ENCODE assay signal across 23 cellular contexts in genomic region chr4:47639531-47639930, GRCh38.
DNase-seq lines count a peak whose midpoint lies in the region; ATAC-seq and TF ChIP-seq lines count a peak whose summit lies in the region.
"Had no signal": no experiment of that assay in that cellular context is flagged by ENCODE, and none has a peak within 500 bp of the region (broad histone marks: within the 10 kb centered on the region; RNA-seq: fewer than 3 reads in every experiment).

No MANE protein-coding gene starts in this region.

- H3K27me3 Mint-ChIP-seq in mesothelial cell of epicardium (ENCODE audit: low read depth), result no peaks in the 10 kb centered on the region

- H3K4me1 ChIP-seq in foreskin keratinocyte, result peaks cover 8% of the 10 kb centered on the region
- H3K4me1 ChIP-seq: left ventricle myocardium inferior, upper lobe of left lung had no signal

- H3K4me1 Mint-ChIP-seq in mesothelial cell of epicardium, result peaks cover 23% of the 10 kb centered on the region
- H3K4me1 Mint-ChIP-seq: activated B cell treated with CpG ODN at 0.5 μM for 24 hours; activated CD4-positive, alpha-beta memory T cell treated with anti-CD3 and anti-CD28 coated beads, Interleukin-2, amount 10 ng/mL, durations not matched to agents 7 days and 5 days; CD8-positive, alpha-beta memory T cell had no signal

- peaks cover 10% of the 10 kb centered on the region for H3K36me3 Mint-ChIP-seq in mesothelial cell of epicardium

- DNase-seq in ELR (ENCODE audit: low read depth) (peak; percentile 71), RPMI7951 (ENCODE audit: low read depth) (peak; percentile 87), foreskin keratinocyte (peak; percentile 14 to 36), nucleus accumbens (lab: John Stamatoyannopoulos, UW) (no peak), NCI-H510A treated with DMSO at 0.1 percent for 48 hours (lab: John Stamatoyannopoulos, UW) (no peak), mesothelial cell of epicardium (ENCODE audit: low spot score in 2 of 2, unreplicated experiment in 2 of 2) (no peak), 8988T (no peak)
- DNase-seq: activated B cell treated with CpG ODN at 0.5 μM for 24 hours; activated CD4-positive, alpha-beta memory T cell treated with anti-CD3 and anti-CD28 coated beads, Interleukin-2, amount 10 ng/mL, durations not matched to agents 7 days and 5 days; activated naive CD4-positive, alpha-beta T cell treated with Interleukin-2 at 50 U/mL for 16 hours; CD8-positive, alpha-beta memory T cell; cerebellar nuclear complex; DND-41; effector memory CD4-positive, alpha-beta T cell; head of caudate nucleus; left ventricle myocardium inferior; NCI-H1105; NCI-H2081; NCI-H446 treated with DMSO at 0.1 percent for 48 hours; upper lobe of left lung had no signal

- no peak overlapping the region for H3K4me3 Mint-ChIP-seq in mesothelial cell of epicardium
- H3K4me3 Mint-ChIP-seq: activated B cell treated with CpG ODN at 0.5 μM for 24 hours; activated CD4-positive, alpha-beta memory T cell treated with anti-CD3 and anti-CD28 coated beads, Interleukin-2, amount 10 ng/mL, durations not matched to agents 7 days and 5 days; CD8-positive, alpha-beta memory T cell had no signal

- ATAC-seq in HG03565 (IDR thresholded peaks at IDR 0.05; ENCODE audit: unreplicated experiment) (peak; percentile 60), foreskin keratinocyte (peak; percentile 58)
- ATAC-seq: K562, Panc1 had no signal

- no peaks in the 10 kb centered on the region for H3K27me3 ChIP-seq in foreskin keratinocyte
- H3K27me3 ChIP-seq: upper lobe of left lung had no signal

- TF ChIP-seq CTCF in foreskin keratinocyte (conservative IDR thresholded peaks at IDR 0.05) (no peak), mesothelial cell of epicardium (IDR thresholded peaks at IDR 0.05; ENCODE audit: unreplicated experiment) (no peak)

- no peak overlapping the region for H3K27ac ChIP-seq in foreskin keratinocyte
- H3K27ac ChIP-seq: left ventricle myocardium inferior, upper lobe of left lung had no signal

- peaks cover 28% of the 10 kb centered on the region for H3K9me3 Mint-ChIP-seq in mesothelial cell of epicardium

- H3K27ac Mint-ChIP-seq in mesothelial cell of epicardium, result no peak overlapping the region
- H3K27ac Mint-ChIP-seq: activated B cell treated with CpG ODN at 0.5 μM for 24 hours; activated CD4-positive, alpha-beta memory T cell treated with anti-CD3 and anti-CD28 coated beads, Interleukin-2, amount 10 ng/mL, durations not matched to agents 7 days and 5 days; CD8-positive, alpha-beta memory T cell had no signal

Comparison
In these comparisons a context has a peak if more than half of its experiments do, and no peak if none do; other contexts are left out.
1. DNase-seq: peak in ELR (single experiment), RPMI7951 (single experiment) and foreskin keratinocyte (2 of 2); none in nucleus accumbens (0 of 56), NCI-H510A treated with DMSO at 0.1 percent for 48 hours (single experiment), mesothelial cell of epicardium (0 of 2) and 8988T (single experiment).